ENCODE assay signal across 1 cellular context in genomic region chr20:59993736-59994484, GRCh38.
TF ChIP-seq lines count a peak whose summit lies in the region.

No MANE protein-coding gene starts in this region.

TF ChIP-seq in H1, 55 proteins besides CTCF, POLR2A, EP300 and RAD21:
- TF ChIP-seq SUZ12 (IDR thresholded peaks at IDR 0.05; ENCODE audit: low read length) (no peak), E2F6 (IDR thresholded peaks at IDR 0.05) (peak; percentile 66), TAF1 (IDR thresholded peaks at IDR 0.05; ENCODE audit: low read depth, low read length) (0 out of 2 replicates have a peak, but pooled peaks have one; percentile 2), BACH1 (IDR thresholded peaks at IDR 0.05; ENCODE audit: low read length) (no peak), MAX (IDR thresholded peaks at IDR 0.05) (peak; percentile 70), ATF3 (IDR thresholded peaks at IDR 0.05; ENCODE audit: insufficient read depth, low read depth, low read length) (no peak)
